8 cellular contexts compared by ENCODE assay signal in the genomic region with DNA sequence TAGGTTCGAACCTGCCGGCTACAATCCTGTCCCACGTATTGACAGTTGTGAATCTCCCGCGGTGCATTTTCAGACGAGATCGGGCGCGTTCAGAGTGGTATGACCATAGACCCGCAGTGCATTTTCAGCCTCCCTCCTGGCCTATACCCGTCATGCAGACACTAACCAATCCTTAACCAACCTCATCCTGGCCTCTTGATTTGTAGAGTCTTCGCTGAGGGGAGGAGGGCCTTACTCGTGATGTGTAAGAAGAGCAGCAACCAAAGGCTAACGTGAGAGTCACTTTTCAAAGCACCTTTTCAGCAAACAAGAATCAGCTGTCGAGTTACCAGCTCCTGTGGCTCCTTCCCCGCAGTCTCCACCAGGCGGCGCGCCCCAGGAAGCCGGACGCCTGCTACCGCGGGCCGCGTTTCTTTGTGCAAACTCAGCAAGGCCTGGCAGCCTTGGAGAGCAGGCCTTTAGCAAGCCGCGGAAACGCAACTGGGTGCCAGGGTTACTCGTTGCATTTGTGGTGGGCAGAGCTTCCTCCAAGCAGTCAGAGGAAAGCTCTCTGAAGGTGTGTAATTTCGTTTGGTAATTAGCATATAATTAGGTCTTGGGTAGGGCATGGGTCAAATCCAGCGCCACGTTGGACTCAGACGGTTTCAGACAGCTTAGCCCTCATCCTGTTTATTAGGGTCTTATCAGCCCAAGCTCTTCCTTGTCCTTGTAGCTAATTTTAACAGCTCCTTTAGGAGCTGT.
A peak's percentile ranks its signal among the peaks of the same experiment; 100 is the strongest.
DNase-seq lines count a peak whose midpoint lies in the region; ATAC-seq, FAIRE-seq and TF ChIP-seq lines count a peak whose summit lies in the region.

No MANE protein-coding gene starts in this region.

- ATAC-seq in GM19043 (IDR thresholded peaks at IDR 0.05; ENCODE audit: low read depth, unreplicated experiment), result peak; percentile 55

- POLR2A ChIA-PET in AG04449 (lab: Yijun Ruan, JAX), result interaction anchor here (0.8 to 1.6 kb wide), 3 partner anchors 35 to 124 kb away, joined by 3 to 4 read pairs (median 3); a partner anchor contains a TSS

- H3K4me3 ChIP-seq in AG04449 (ENCODE audit: low read depth, low read length), result peak overlapping the region; percentile 36

- TF ChIP-seq POLR2A in erythroblast (IDR thresholded peaks at IDR 0.05; ENCODE audit: low read length), result no peak

- peak; percentile 98 for TF ChIP-seq CTCF in AG04449 (IDR thresholded peaks at IDR 0.05; ENCODE audit: insufficient read depth, low read length, missing control alignments)

- FAIRE-seq in HTR-8/SVneo (lab: Jason Lieb, UNC), result no peak

- CTCF ChIA-PET in AG04449 (lab: Yijun Ruan, JAX), result interaction anchor here (0.6 to 7.1 kb wide), 35 partner anchors 9 to 642 kb away, joined by 3 to 135 read pairs (median 4); a partner anchor contains a TSS

- peak; percentile 37 for DNase-seq in AG04449 (ENCODE audit: low read depth, low spot score)
- DNase-seq in HTR-8/SVneo (ENCODE audit: insufficient read length, low spot score), result peak; percentile 71
- peak; percentile 63 for DNase-seq in NOMO-1 treated with DMSO at 0.1 percent for 48 hours (lab: John Stamatoyannopoulos, UW; ENCODE audit: unreplicated experiment)
- DNase-seq in activated T-cell treated with anti-CD3 and anti-CD28 coated beads for 1 hour (ENCODE audit: low read depth), result peak; percentile 82
- peak; percentile 87 to 91 for DNase-seq in erythroblast (lab: John Stamatoyannopoulos, UW)
- DNase-seq in myocyte (ENCODE audit: low read depth), result peak; percentile 85
- DNase-seq in stimulated activated CD8-positive, alpha-beta memory T cell treated with anti-CD3 and anti-CD28 coated beads, Interleukin-7, amount 100 ng/mL, for 24 hours (ENCODE audit: low read depth), result peak; percentile 73

Comparison
In these comparisons a context has a peak if more than half of its experiments do, and no peak if none do; other contexts are left out.
1. Peak in every context shown above with its lines: DNase-seq, ATAC-seq and H3K4me3 ChIP-seq.
2. DNase-seq: peak in every context shown above with its lines; median percentile 89 in erythroblast; 85 in myocyte; 82 in activated T-cell treated with anti-CD3 and anti-CD28 coated beads for 1 hour; 73 in stimulated activated CD8-positive, alpha-beta memory T cell treated with anti-CD3 and anti-CD28 coated beads, Interleukin-7, amount 100 ng/mL, for 24 hours; 71 in HTR-8/SVneo; 63 in NOMO-1 treated with DMSO at 0.1 percent for 48 hours; 37 in AG04449.